In the genomic region with DNA sequence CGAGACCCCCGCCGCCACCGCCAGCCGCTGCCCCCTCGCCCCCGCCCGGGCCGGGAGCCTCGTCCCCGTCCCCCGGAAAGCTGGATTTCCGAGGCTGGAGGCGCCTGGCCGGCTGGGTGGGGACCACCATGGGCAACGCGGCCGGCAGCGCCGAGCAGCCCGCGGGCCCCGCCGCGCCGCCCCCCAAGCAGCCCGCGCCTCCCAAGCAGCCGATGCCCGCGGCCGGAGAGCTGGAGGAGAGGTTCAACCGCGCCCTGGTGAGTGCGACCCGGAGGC, we compare ENCODE assay signal across 10 cellular contexts. TPM values are rescaled to one million over a fixed set of nuclear protein-coding genes. Genes with fewer than 3 reads are reported as not detected.
DNase-seq lines count a peak whose midpoint lies in the region; ATAC-seq, FAIRE-seq and TF ChIP-seq lines count a peak whose summit lies in the region.
"Had no signal": no experiment of that assay in that cellular context is flagged by ENCODE, and none has a peak within 500 bp of the region (broad histone marks: within the 10 kb centered on the region; RNA-seq: fewer than 3 reads in every experiment).

No MANE protein-coding gene starts in this region.

- H3K23ac ChIP-seq in mesendoderm (ENCODE audit: low read length) = no peak overlapping the region

- H4K5ac ChIP-seq in mesendoderm (ENCODE audit: low read length) = no peak overlapping the region

- no peak overlapping the region for H2BK120ac ChIP-seq in mesendoderm (ENCODE audit: low read depth, low read length)

- no peak overlapping the region for H4K8ac ChIP-seq in mesendoderm (ENCODE audit: low read depth, low read length)

- peak overlapping the region; percentile 97 for H3K4me3 ChIP-seq in A549
- H3K4me3 ChIP-seq in HUES64 (ENCODE audit: low read length) = peak overlapping the region; percentile 61
- H3K4me3 ChIP-seq in mesendoderm (ENCODE audit: low read length) = no peak overlapping the region

- H3K9me3 ChIP-seq in A549 (no peaks in the 10 kb centered on the region), HUES64 (ENCODE audit: insufficient read depth, low read depth, low read length) (no peaks in the 10 kb centered on the region)

- TF ChIP-seq POLR2A in A549 (IDR thresholded peaks at IDR 0.05; ENCODE audit: low read length) = no peak

- no peak overlapping the region for H3K4ac ChIP-seq in mesendoderm (ENCODE audit: low read depth, low read length)

- no peak overlapping the region for H2BK5ac ChIP-seq in mesendoderm (ENCODE audit: low read length)

- H3K27me3 ChIP-seq in HUES64 (ENCODE audit: insufficient read depth, low read length) (peaks cover 50% of the 10 kb centered on the region), mesendoderm (ENCODE audit: insufficient read depth, low read length, poor library complexity) (peaks cover 12% of the 10 kb centered on the region)

- POLR2A ChIA-PET in A549 (lab: Yijun Ruan, JAX) = interaction anchor here (2.2 kb wide), 1 partner anchor 73 kb away, joined by 15 read pairs; a partner anchor contains a TSS

- H3K18ac ChIP-seq in mesendoderm (ENCODE audit: low read length) = peak overlapping the region; percentile 56

- WGBS in A549 (ENCODE audit: missing lambda C conversion rate) = no CpG with 5 or more reads among the region's 36 CpGs
- WGBS in HUES64 = under 1% methylated on average over 36 of the region's 36 CpGs
- no CpG with 5 or more reads among the region's 36 CpGs for WGBS in mesendoderm (ENCODE audit: extremely low coverage, insufficient coverage, low lambda C conversion rate)

- H3K9ac ChIP-seq in HUES64 (ENCODE audit: low read depth, low read length) (no peak overlapping the region), mesendoderm (ENCODE audit: low read length) (no peak overlapping the region)

- H3K4me1 ChIP-seq in A549 (peaks cover 66% of the 10 kb centered on the region), HUES64 (ENCODE audit: insufficient read depth, low read length) (peaks cover 5% of the 10 kb centered on the region; the same call in 1 of the 2 replicates), mesendoderm (ENCODE audit: control insufficient read depth, low read depth, low read length) (no peaks in the 10 kb centered on the region)

- no peak for TF ChIP-seq RAD21 in A549 (conservative IDR thresholded peaks at IDR 0.05 in 1 of 2, IDR thresholded peaks at IDR 0.05 in 1 of 2)

- no peak for TF ChIP-seq EP300 in A549 (IDR thresholded peaks at IDR 0.05)

- ATAC-seq in A549 (no peak), GM18519 (IDR thresholded peaks at IDR 0.05; ENCODE audit: low FRiP score, unreplicated experiment) (no peak), GM21717 (IDR thresholded peaks at IDR 0.05; ENCODE audit: unreplicated experiment) (no peak)

- no peak overlapping the region for H2BK15ac ChIP-seq in mesendoderm (replicated peaks; ENCODE audit: low read depth)

- peak overlapping the region; percentile 97 for H3K27ac ChIP-seq in A549
- H3K27ac ChIP-seq in HUES64 (ENCODE audit: low read depth, low read length) = no peak overlapping the region
- H3K27ac ChIP-seq in cingulate gyrus (ENCODE audit: low read depth, low read length) = peak overlapping the region; percentile 4
- H3K27ac ChIP-seq in mesendoderm (ENCODE audit: low read depth, low read length) = no peak overlapping the region

- H3K4me2 ChIP-seq in A549 (peak overlapping the region; percentile 92), mesendoderm (ENCODE audit: low read length) (peak overlapping the region; percentile 34)

- FAIRE-seq in A549 (lab: Jason Lieb, UNC) = no peak
- FAIRE-seq: G401.6, urothelium cell line had no signal

- peak overlapping the region; percentile 76 for H3K56ac ChIP-seq in mesendoderm (ENCODE audit: low read length)

- no peak overlapping the region for H2AK5ac ChIP-seq in mesendoderm (ENCODE audit: low read length)

- no peaks in the 10 kb centered on the region for H3K36me3 ChIP-seq in HUES64 (ENCODE audit: insufficient read depth, low read length)
- H3K36me3 ChIP-seq in mesendoderm (ENCODE audit: control insufficient read depth, insufficient read depth, low read length) = no peaks in the 10 kb centered on the region

- no peaks in the 10 kb centered on the region for H3K79me2 ChIP-seq in mesendoderm (ENCODE audit: control insufficient read depth, insufficient read depth, low read length)

- CTCF ChIA-PET in A549 (lab: Yijun Ruan, JAX) = interaction anchor here (1.3 to 52.3 kb wide), 7 partner anchors 19 to 206 kb away, joined by 4 to 2147 read pairs (median 221); a partner anchor contains a TSS

- no peaks in the 10 kb centered on the region for H3K79me1 ChIP-seq in mesendoderm (ENCODE audit: low read length)

- no peak for DNase-seq in A549 (ENCODE audit: low read depth in 1 of 2, low spot score in 1 of 2)
- no peak for DNase-seq in mesendoderm
- DNase-seq in AG08395 (ENCODE audit: low spot score) = no peak
- no peak for DNase-seq in COLO668 (lab: John Stamatoyannopoulos, UW; ENCODE audit: unreplicated experiment)

- no peak for TF ChIP-seq CTCF in A549 (IDR thresholded peaks at IDR 0.05)

TF ChIP-seq in A549, 52 proteins besides CTCF, POLR2A, EP300 and RAD21:
- TF ChIP-seq HDAC2 (IDR thresholded peaks at IDR 0.05) = no peak
- TF ChIP-seq, protein P1, sequence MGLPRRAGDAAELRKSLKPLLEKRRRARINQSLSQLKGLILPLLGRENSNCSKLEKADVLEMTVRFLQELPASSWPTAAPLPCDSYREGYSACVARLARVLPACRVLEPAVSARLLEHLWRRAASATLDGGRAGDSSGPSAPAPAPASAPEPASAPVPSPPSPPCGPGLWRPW (IDR thresholded peaks at IDR 0.05) = no peak
- TF ChIP-seq FOXS1 (CRISPR knock-in tag; IDR thresholded peaks at IDR 0.05) = no peak
- no peak for TF ChIP-seq SMC3 (IDR thresholded peaks at IDR 0.05)
- TF ChIP-seq, protein P2, sequence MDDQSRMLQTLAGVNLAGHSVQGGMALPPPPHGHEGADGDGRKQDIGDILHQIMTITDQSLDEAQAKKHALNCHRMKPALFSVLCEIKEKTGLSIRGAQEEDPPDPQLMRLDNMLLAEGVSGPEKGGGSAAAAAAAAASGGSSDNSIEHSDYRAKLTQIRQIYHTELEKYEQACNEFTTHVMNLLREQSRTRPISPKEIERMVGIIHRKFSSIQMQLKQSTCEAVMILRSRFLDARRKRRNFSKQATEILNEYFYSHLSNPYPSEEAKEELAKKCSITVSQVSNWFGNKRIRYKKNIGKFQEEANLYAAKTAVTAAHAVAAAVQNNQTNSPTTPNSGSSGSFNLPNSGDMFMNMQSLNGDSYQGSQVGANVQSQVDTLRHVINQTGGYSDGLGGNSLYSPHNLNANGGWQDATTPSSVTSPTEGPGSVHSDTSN (IDR thresholded peaks at IDR 0.05) = no peak
- TF ChIP-seq ZSCAN20 (CRISPR knock-in tag; IDR thresholded peaks at IDR 0.05) = no peak
- no peak for TF ChIP-seq NR3C1 (IDR thresholded peaks at IDR 0.05)
- no peak for TF ChIP-seq RFX5 (IDR thresholded peaks at IDR 0.05)
- TF ChIP-seq NPAS2 (CRISPR knock-in tag; IDR thresholded peaks at IDR 0.05; ENCODE audit: borderline replicate concordance) = no peak
- TF ChIP-seq KDM1A (IDR thresholded peaks at IDR 0.05; ENCODE audit: low read depth) = no peak
- no peak for TF ChIP-seq POLR2AphosphoS2 (conservative IDR thresholded peaks at IDR 0.05; ENCODE audit: low read length)
- no peak for TF ChIP-seq ZFP36 (IDR thresholded peaks at IDR 0.05; ENCODE audit: borderline replicate concordance, partially characterized antibody)
- TF ChIP-seq TP53 (CRISPR knock-in tag; IDR thresholded peaks at IDR 0.05) = no peak

RNA-seq across cellular contexts. Expression of a gene that starts 0.2 kb away (rescaled TPM):
- polyA plus RNA-seq in A549 (2011; rRNA removed) = 8.6 and 17.5 TPM in 2 replicates
- 40.3 and 42.8 TPM in 2 replicates for polyA plus RNA-seq in A549 (2012; cell fraction: cytosol; rRNA removed)
- polyA plus RNA-seq in A549 (2012; cell fraction: nucleus; rRNA removed) = 91.1 and 105 TPM in 2 replicates
- 43.9 to 47.9 TPM (median 44.0 TPM) in 3 replicates for polyA plus RNA-seq in A549 (2017; fragmentation: RNase III; extraction: RNeasy Plus Mini Kit Qiagen cat#74134 plus additional on column Dnase treatment)
- 29.7 and 46.8 TPM in 2 replicates for polyA minus RNA-seq in A549 (2011; rRNA and poly(A)+ RNA removed)
- polyA plus RNA-seq in HUES64 (2013, experiment 1 of 2) = 4.1 TPM
- polyA plus RNA-seq in HUES64 (2013, experiment 2 of 2) = 3.2 TPM
- 3.0 TPM for polyA plus RNA-seq in mesendoderm (2013, experiment 1 of 2)
- polyA plus RNA-seq in mesendoderm (2013, experiment 2 of 2) = 3.6 TPM

RNA-seq across cellular contexts. Expression of a gene that starts 40.0 kb away (rescaled TPM):
- polyA plus RNA-seq in A549 (2011; rRNA removed) = 0.05 and 0.08 TPM in 2 replicates
- 0.09 and 0.16 TPM in 2 replicates for polyA plus RNA-seq in A549 (2012; cell fraction: cytosol; rRNA removed)
- 0.40 and 0.54 TPM in 2 replicates for polyA plus RNA-seq in A549 (2012; cell fraction: nucleus; rRNA removed)
- 0.09 to 0.25 TPM (median 0.21 TPM) in 3 replicates for polyA plus RNA-seq in A549 (2017; fragmentation: RNase III; extraction: RNeasy Plus Mini Kit Qiagen cat#74134 plus additional on column Dnase treatment)
- polyA minus RNA-seq in A549 (2011; rRNA and poly(A)+ RNA removed) = not detected in 2 replicates
- not detected for polyA plus RNA-seq in HUES64 (2013, experiment 1 of 2)
- polyA plus RNA-seq in HUES64 (2013, experiment 2 of 2) = not detected
- polyA plus RNA-seq in mesendoderm (2013, experiment 1 of 2) = not detected
- not detected for polyA plus RNA-seq in mesendoderm (2013, experiment 2 of 2)

Comparison
In these comparisons a context has a peak if more than half of its experiments do, and no peak if none do; other contexts are left out.
1. H3K27ac ChIP-seq: peak in A549 (2 of 2) and cingulate gyrus (single experiment); none in HUES64 (single experiment) and mesendoderm (single experiment).